21 cellular contexts compared by ENCODE assay signal in genomic region chrX:96994088-96994487, GRCh38.
A peak's percentile ranks its signal among the peaks of the same experiment; 100 is the strongest.
DNase-seq lines count a peak whose midpoint lies in the region; ATAC-seq, FAIRE-seq and TF ChIP-seq lines count a peak whose summit lies in the region.
"Had no signal": no experiment of that assay in that cellular context is flagged by ENCODE, and none has a peak within 500 bp of the region (broad histone marks: within the 10 kb centered on the region; RNA-seq: fewer than 3 reads in every experiment).

No MANE protein-coding gene starts in this region.

- ATAC-seq in HG03045 (IDR thresholded peaks at IDR 0.05; ENCODE audit: unreplicated experiment) = no peak
- no peak for ATAC-seq in HG03108 (IDR thresholded peaks at IDR 0.05; ENCODE audit: unreplicated experiment)
- ATAC-seq: Panc1, Right ventricle myocardium inferior had no signal

- no peak for TF ChIP-seq CTCF in HL-60 (IDR thresholded peaks at IDR 0.05; ENCODE audit: insufficient read depth, low read length)

- no peak for FAIRE-seq in RCC 7860 (lab: Jason Lieb, UNC)
- FAIRE-seq: A204.1 had no signal

- no peak overlapping the region for H3K4me3 ChIP-seq in HL-60 (replicated peaks; ENCODE audit: insufficient read depth, low read length)
- H3K4me3 ChIP-seq: MG63 had no signal

- no peak overlapping the region for H3K27ac ChIP-seq in HL-60 (replicated peaks)
- H3K27ac ChIP-seq: C4-2B had no signal

- DNase-seq in CD1c-positive myeloid dendritic cell (ENCODE audit: extremely low spot score) (peak; percentile 39), HL-60 (ENCODE audit: low read depth in 1 of 2, low spot score in 1 of 2) (peak; percentile 1 to 3), RCC 7860 (ENCODE audit: low spot score) (peak; percentile 4), kidney tubule cell (ENCODE audit: low spot score) (peak; percentile 54), islet precursor cell (no peak), NCI-H1092 (lab: John Stamatoyannopoulos, UW) (no peak)
- DNase-seq: Caco-2, EL, GOT3, IMR-90, Karpas-422, MG63, NCI-H1417 treated with DMSO at 0.1 percent for 48 hours, NCI-H2081, NCI-H748 treated with DMSO at 0.1 percent for 48 hours had no signal

- no peaks in the 10 kb centered on the region for H3K27me3 ChIP-seq in HL-60 (ENCODE audit: insufficient read depth, poor library complexity, severe bottlenecking)
- H3K27me3 ChIP-seq: MG63 had no signal

Comparison
In these comparisons a context has a peak if more than half of its experiments do, and no peak if none do; other contexts are left out.
1. DNase-seq: peak in CD1c-positive myeloid dendritic cell (single experiment), HL-60 (2 of 2), RCC 7860 (single experiment) and kidney tubule cell (single experiment); none in islet precursor cell (single experiment) and NCI-H1092 (single experiment).